Comparison of ENCODE assay signal across 15 cellular contexts in genomic region chr9:16794871-16795639, GRCh38.
DNase-seq lines count a peak whose midpoint lies in the region; ATAC-seq and TF ChIP-seq lines count a peak whose summit lies in the region.
"Had no signal": no experiment of that assay in that cellular context is flagged by ENCODE, and none has a peak within 500 bp of the region (broad histone marks: within the 10 kb centered on the region; RNA-seq: fewer than 3 reads in every experiment).

No MANE protein-coding gene starts in this region.

- H3K36me3 ChIP-seq in MG63, result no peaks in the 10 kb centered on the region; the same call in 1 of the 2 replicates
- H3K36me3 ChIP-seq: BLaER1 treated with 17β-estradiol and CSF1 and Interleukin-3, amounts not matched to agents 10 nM and 100 nM; cardiac muscle cell; thoracic aorta had no signal

- H3K27me3 Mint-ChIP-seq in stimulated activated naive B cell treated with anti-CD40 and anti-IgM and Interleukin-4, amounts not matched to agents 10 μg/mL and 1 μg/mL and 100 μg/mL, for 72 hours, result no peaks in the 10 kb centered on the region
- H3K27me3 Mint-ChIP-seq: naive B cell had no signal

- no peaks in the 10 kb centered on the region for H3K36me3 Mint-ChIP-seq in stimulated activated naive B cell treated with anti-CD40 and anti-IgM and Interleukin-4, amounts not matched to agents 10 μg/mL and 1 μg/mL and 100 μg/mL, for 72 hours
- H3K36me3 Mint-ChIP-seq: naive B cell had no signal

- TF ChIP-seq CTCF in omental fat pad (IDR thresholded peaks at IDR 0.05), result no peak

- no peak overlapping the region for H3K4me3 Mint-ChIP-seq in stimulated activated naive B cell treated with anti-CD40 and anti-IgM and Interleukin-4, amounts not matched to agents 10 μg/mL and 1 μg/mL and 100 μg/mL, for 72 hours
- H3K4me3 Mint-ChIP-seq: naive B cell had no signal

- no peaks in the 10 kb centered on the region for H3K4me1 Mint-ChIP-seq in stimulated activated naive B cell treated with anti-CD40 and anti-IgM and Interleukin-4, amounts not matched to agents 10 μg/mL and 1 μg/mL and 100 μg/mL, for 72 hours
- H3K4me1 Mint-ChIP-seq: naive B cell had no signal

- ATAC-seq in omental fat pad (ENCODE audit: low FRiP score), result peak; percentile 56
- no peak for ATAC-seq in stimulated activated naive B cell treated with anti-CD40 and anti-IgM and Interleukin-4, amounts not matched to agents 10 μg/mL and 1 μg/mL and 100 μg/mL, for 72 hours (replicated peaks)

- H3K9me3 ChIP-seq in MG63, result no peaks in the 10 kb centered on the region
- H3K9me3 ChIP-seq: thoracic aorta had no signal

- H3K27me3 ChIP-seq in MG63, result no peaks in the 10 kb centered on the region
- H3K27me3 ChIP-seq: BLaER1 treated with 17β-estradiol and CSF1 and Interleukin-3, amounts not matched to agents 10 nM and 100 nM had no signal

- H3K4me3 ChIP-seq in MG63, result no peak overlapping the region
- H3K4me3 ChIP-seq: BLaER1 treated with 17β-estradiol and CSF1 and Interleukin-3, amounts not matched to agents 10 nM and 100 nM; cardiac muscle cell; thoracic aorta had no signal

- H3K9me3 Mint-ChIP-seq in stimulated activated naive B cell treated with anti-CD40 and anti-IgM and Interleukin-4, amounts not matched to agents 10 μg/mL and 1 μg/mL and 100 μg/mL, for 72 hours, result peaks cover 0 to 4% of the 10 kb centered on the region in 2 donors

- DNase-seq in AG08396 (ENCODE audit: low spot score) (peak; percentile 72), MG63 (peak; percentile 85), fibroblast of the conjunctiva (ENCODE audit: low read depth) (peak; percentile 41), omental fat pad (ENCODE audit: low spot score) (no peak), epidermal melanocyte (ENCODE audit: insufficient read length, low spot score) (no peak), NCI-H1930 (lab: John Stamatoyannopoulos, UW) (no peak), NCI-H1105 treated with DMSO at 0.1 percent for 48 hours (lab: John Stamatoyannopoulos, UW) (no peak)
- DNase-seq in stimulated activated naive B cell treated with anti-CD40 and anti-IgM and Interleukin-4, amounts not matched to agents 10 μg/mL and 1 μg/mL and 100 μg/mL, for 72 hours, result no peak
- DNase-seq: naive B cell; NCI-H1436; stimulated activated CD4-positive, alpha-beta T cell treated with anti-CD3 and anti-CD28 coated beads, Interleukin-2, amount 100 ng/mL, for 48 hours; T-helper 1 cell had no signal

- no peak overlapping the region for H3K27ac Mint-ChIP-seq in stimulated activated naive B cell treated with anti-CD40 and anti-IgM and Interleukin-4, amounts not matched to agents 10 μg/mL and 1 μg/mL and 100 μg/mL, for 72 hours
- H3K27ac Mint-ChIP-seq: naive B cell had no signal

Comparison
In these comparisons a context has a peak if more than half of its experiments do, and no peak if none do; other contexts are left out.
1. DNase-seq: peak in AG08396 (single experiment), MG63 (single experiment) and fibroblast of the conjunctiva (single experiment); none in omental fat pad (single experiment), epidermal melanocyte (single experiment), NCI-H1930 (0 of 2), stimulated activated naive B cell treated with anti-CD40 and anti-IgM and Interleukin-4, amounts not matched to agents 10 μg/mL and 1 μg/mL and 100 μg/mL, for 72 hours (single experiment) and NCI-H1105 treated with DMSO at 0.1 percent for 48 hours (single experiment).